In the genomic region with DNA sequence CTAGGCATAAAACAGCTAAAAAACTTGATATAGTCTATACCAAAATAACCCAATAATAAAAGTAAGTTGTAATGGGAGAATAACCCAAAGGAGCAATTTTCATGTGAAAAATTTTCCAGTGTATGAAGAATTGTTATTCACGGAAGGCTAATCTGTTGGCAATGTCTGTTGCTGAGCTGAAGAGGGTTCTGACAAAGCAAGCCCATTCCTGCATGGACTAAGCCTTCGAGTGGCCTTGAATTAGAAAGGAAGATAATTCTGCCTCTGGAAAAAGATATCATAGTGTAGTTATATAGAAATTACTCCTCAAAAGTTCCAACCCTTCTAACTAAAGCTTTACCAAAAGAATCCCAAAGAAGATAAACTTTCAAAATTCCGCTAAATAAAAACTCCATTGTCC, we compare ENCODE assay signal across 15 cellular contexts.
A peak's percentile ranks its signal among the peaks of the same experiment; 100 is the strongest.
DNase-seq lines count a peak whose midpoint lies in the region; ATAC-seq, FAIRE-seq and TF ChIP-seq lines count a peak whose summit lies in the region.
"Had no signal": no experiment of that assay in that cellular context is flagged by ENCODE, and none has a peak within 500 bp of the region (broad histone marks: within the 10 kb centered on the region; RNA-seq: fewer than 3 reads in every experiment).

No MANE protein-coding gene starts in this region.

- POLR2A ChIA-PET in GM12878 (lab: Charles Lee), result no interaction called here

- RAD21 ChIA-PET in GM12878 (lab: Charles Lee; ENCODE audit: unreplicated experiment), result no interaction called here

- H3K9me3 ChIP-seq in GM12878 (replicated peaks; ENCODE audit: control insufficient read depth, insufficient read depth, low read length), result no peaks in the 10 kb centered on the region
- no peaks in the 10 kb centered on the region for H3K9me3 ChIP-seq in mesenchymal stem cell (ENCODE audit: control insufficient read depth, low read length)
- H3K9me3 ChIP-seq in aorta (ENCODE audit: control insufficient read depth, low read length), result no peaks in the 10 kb centered on the region
- H3K9me3 ChIP-seq: gastroesophageal sphincter had no signal

- no peak overlapping the region for H3K14ac ChIP-seq in mesenchymal stem cell (ENCODE audit: low read length in 2 of 2)

- 98% methylated on average over 3 of the region's 3 CpGs for WGBS in GM12878 (ENCODE audit: insufficient coverage, insufficient replicate concordance, low lambda C conversion rate, missing lambda C conversion rate)
- WGBS in mesenchymal stem cell, result 77% methylated on average over 2 of the region's 3 CpGs
- 7% methylated on average over 3 of the region's 3 CpGs for WGBS in aorta, 2 donors

- H3K23ac ChIP-seq in mesenchymal stem cell (ENCODE audit: low read length in 2 of 2), result no peak overlapping the region

- no peaks in the 10 kb centered on the region for H3K27me3 Mint-ChIP-seq in stimulated activated naive CD8-positive, alpha-beta T cell treated with anti-CD3 and anti-CD28 coated beads, Interleukin-15, Interleukin-2, amounts not matched to agents 100 ng/mL and 50 ng/mL, for 24 hours
- H3K27me3 Mint-ChIP-seq: activated naive CD4-positive, alpha-beta T cell treated with anti-CD3 and anti-CD28 coated beads, Interleukin-2, amount 10 ng/mL, durations not matched to agents 7 days and 5 days had no signal

- H3K79me1 ChIP-seq in mesenchymal stem cell (replicated peaks; ENCODE audit: low read length, poor library complexity, severe bottlenecking), result no peaks in the 10 kb centered on the region

- TF ChIP-seq POLR2A in GM12878 (IDR thresholded peaks at IDR 0.05; ENCODE audit: low read depth, low read length), result no peak

- no TSS peak for BruUV-seq in GM12878 (replicated peaks; lab: Mats Ljungman, UMichigan)

- intact Hi-C loops in GM12878 (cut with micrococcal nuclease; ENCODE audit: unreplicated experiment), result no loop called here
- intact Hi-C loops in aorta (cut with DNase I), result loop anchor here in 1 of 2 donors (10.0 kb wide), 1 partner anchor 61 kb away; no protein-coding TSS in a partner anchor

- no peak for TF ChIP-seq EP300 in GM12878 (IDR thresholded peaks at IDR 0.05; ENCODE audit: borderline replicate concordance in 1 of 2, control insufficient read depth in 1 of 2, low read depth in 2 of 2, low read length in 2 of 2)

- H3K4me1 Mint-ChIP-seq in stimulated activated naive CD8-positive, alpha-beta T cell treated with anti-CD3 and anti-CD28 coated beads, Interleukin-15, Interleukin-2, amounts not matched to agents 100 ng/mL and 50 ng/mL, for 24 hours (ENCODE audit: low read depth), result peaks cover 33% of the 10 kb centered on the region
- H3K4me1 Mint-ChIP-seq: stimulated activated effector memory CD8-positive, alpha-beta T cell treated with anti-CD3 and anti-CD28 coated beads, Interleukin-12 subunit alpha, Interleukin-12 subunit beta, amount 100 ng/mL, for 72 hours had no signal

- no peak overlapping the region for H3K4me3 ChIP-seq in GM12878
- no peak overlapping the region for H3K4me3 ChIP-seq in mesenchymal stem cell (ENCODE audit: insufficient read depth in 1 of 2, low read depth in 1 of 2, low read length in 2 of 2)
- H3K4me3 ChIP-seq in aorta (ENCODE audit: low read length in 2 of 2), result no peak overlapping the region

- peak overlapping the region; percentile 30 for H3K4me3 Mint-ChIP-seq in stimulated activated naive CD8-positive, alpha-beta T cell treated with anti-CD3 and anti-CD28 coated beads, Interleukin-15, Interleukin-2, amounts not matched to agents 100 ng/mL and 50 ng/mL, for 24 hours
- H3K4me3 Mint-ChIP-seq: stimulated activated effector memory CD8-positive, alpha-beta T cell treated with anti-CD3 and anti-CD28 coated beads, Interleukin-12 subunit alpha, Interleukin-12 subunit beta, amount 100 ng/mL, for 72 hours had no signal

- ATAC-seq in stimulated activated naive CD8-positive, alpha-beta T cell treated with anti-CD3 and anti-CD28 coated beads, Interleukin-15, Interleukin-2, amounts not matched to agents 100 U/mL and 50 U/mL, for 24 hours, result no peak
- ATAC-seq in GM12878 (no peak), aorta (ENCODE audit: low FRiP score) (no peak), HG03139 (IDR thresholded peaks at IDR 0.05; ENCODE audit: unreplicated experiment) (no peak)
- ATAC-seq: stimulated activated effector memory CD8-positive, alpha-beta T cell treated with anti-CD3 and anti-CD28 coated beads, Interleukin-12 subunit alpha, Interleukin-12 subunit beta, amount 100 ng/mL, for 72 hours had no signal

- no peak overlapping the region for H2BK120ac ChIP-seq in mesenchymal stem cell (ENCODE audit: low read depth, low read length)

- H3K4ac ChIP-seq in mesenchymal stem cell (ENCODE audit: low read depth in 1 of 2, low read length in 2 of 2), result no peak overlapping the region

- no peak overlapping the region for H2AFZ ChIP-seq in GM12878 (ENCODE audit: control insufficient read depth, low read depth, low read length)
- no peak overlapping the region for H2AFZ ChIP-seq in mesenchymal stem cell (ENCODE audit: low read depth, low read length)

- no peak for FAIRE-seq in GM12878 (lab: Jason Lieb, UNC)
- FAIRE-seq: GM12891, H1 had no signal

- no peaks in the 10 kb centered on the region for H3K9me3 Mint-ChIP-seq in stimulated activated naive CD8-positive, alpha-beta T cell treated with anti-CD3 and anti-CD28 coated beads, Interleukin-15, Interleukin-2, amounts not matched to agents 100 ng/mL and 50 ng/mL, for 24 hours
- H3K9me3 Mint-ChIP-seq: activated naive CD4-positive, alpha-beta T cell treated with anti-CD3 and anti-CD28 coated beads, Interleukin-2, amount 10 ng/mL, durations not matched to agents 7 days and 5 days; stimulated activated effector memory CD8-positive, alpha-beta T cell treated with anti-CD3 and anti-CD28 coated beads, Interleukin-12 subunit alpha, Interleukin-12 subunit beta, amount 100 ng/mL, for 72 hours had no signal

- H2BK15ac ChIP-seq in mesenchymal stem cell (ENCODE audit: low read depth, poor library complexity, severe bottlenecking), result no peak overlapping the region

- H3K27me3 ChIP-seq in GM12878 (replicated peaks in 1 of 2; ENCODE audit: control insufficient read depth in 2 of 2, insufficient read depth in 2 of 2, low read length in 1 of 2) (no peaks in the 10 kb centered on the region), mesenchymal stem cell (ENCODE audit: control insufficient read depth in 1 of 2, insufficient read depth in 1 of 2, low read length in 2 of 2) (no peaks in the 10 kb centered on the region), aorta (ENCODE audit: control insufficient read depth in 1 of 2, insufficient read depth in 2 of 2, low read length in 1 of 2) (no peaks in the 10 kb centered on the region)
- H3K27me3 ChIP-seq: gastroesophageal sphincter had no signal

- no peaks in the 10 kb centered on the region for H4K20me1 ChIP-seq in GM12878 (ENCODE audit: control insufficient read depth, insufficient read depth)

- no peak overlapping the region for H2AK5ac ChIP-seq in mesenchymal stem cell (ENCODE audit: low read length, severe bottlenecking)

- H4K91ac ChIP-seq in mesenchymal stem cell (ENCODE audit: low read length), result no peak overlapping the region

- no peak for DNase-seq in stimulated activated naive CD8-positive, alpha-beta T cell treated with anti-CD3 and anti-CD28 coated beads, Interleukin-15, Interleukin-2, amounts not matched to agents 100 U/mL and 50 U/mL, for 24 hours
- DNase-seq in GM12878 (ENCODE audit: low read depth, low spot score) (no peak), mesenchymal stem cell (peak; percentile 3), aorta (no peak), LoVo (ENCODE audit: low spot score) (no peak), NCI-H748 (lab: John Stamatoyannopoulos, UW; ENCODE audit: unreplicated experiment) (no peak)
- DNase-seq: activated naive CD4-positive, alpha-beta T cell treated with anti-CD3 and anti-CD28 coated beads, Interleukin-2, amount 10 ng/mL, durations not matched to agents 7 days and 5 days; DMS79; left cardiac atrium had no signal

- no peaks in the 10 kb centered on the region for H3K79me2 ChIP-seq in GM12878 (ENCODE audit: control insufficient read depth, insufficient read depth, low read length)

- no peaks in the 10 kb centered on the region for H3K36me3 ChIP-seq in GM12878 (ENCODE audit: control insufficient read depth in 2 of 2, insufficient read depth in 2 of 2, low read length in 1 of 2)
- H3K36me3 ChIP-seq in mesenchymal stem cell (ENCODE audit: control insufficient read depth in 1 of 2, insufficient read depth in 2 of 2, low read depth in 1 of 2, low read length in 2 of 2), result no peaks in the 10 kb centered on the region
- H3K36me3 ChIP-seq in aorta (ENCODE audit: control insufficient read depth in 1 of 2, insufficient read depth in 2 of 2, low read length in 1 of 2), result no peaks in the 10 kb centered on the region
- H3K36me3 ChIP-seq: gastroesophageal sphincter had no signal

- peak overlapping the region; percentile 87 for H2BK5ac ChIP-seq in mesenchymal stem cell (ENCODE audit: low read depth, low read length, poor library complexity, severe bottlenecking)

- no peak overlapping the region for H3K18ac ChIP-seq in mesenchymal stem cell (ENCODE audit: low read depth in 1 of 2, low read length in 2 of 2)

- in situ Hi-C loops in GM12878 (cut with MboI), result no loop called here

- TF ChIP-seq RAD21 in GM12878 (IDR thresholded peaks at IDR 0.05; ENCODE audit: insufficient read depth, low read depth, low read length), result no peak

- no peak for TF ChIP-seq CTCF in GM12878 (IDR thresholded peaks at IDR 0.05 in 2 of 3, conservative IDR thresholded peaks at IDR 0.05 in 1 of 3; ENCODE audit: control insufficient read depth in 2 of 3, extremely low read depth in 1 of 3, insufficient read depth in 1 of 3, low read depth in 3 of 3, low read length in 3 of 3)

- H3K27ac Mint-ChIP-seq in stimulated activated naive CD8-positive, alpha-beta T cell treated with anti-CD3 and anti-CD28 coated beads, Interleukin-15, Interleukin-2, amounts not matched to agents 100 ng/mL and 50 ng/mL, for 24 hours, result no peak overlapping the region
- H3K27ac Mint-ChIP-seq: activated naive CD4-positive, alpha-beta T cell treated with anti-CD3 and anti-CD28 coated beads, Interleukin-2, amount 10 ng/mL, durations not matched to agents 7 days and 5 days; stimulated activated effector memory CD8-positive, alpha-beta T cell treated with anti-CD3 and anti-CD28 coated beads, Interleukin-12 subunit alpha, Interleukin-12 subunit beta, amount 100 ng/mL, for 72 hours had no signal

- H2BK12ac ChIP-seq in mesenchymal stem cell (ENCODE audit: low read length in 2 of 2), result no peak overlapping the region

- H3K36me3 Mint-ChIP-seq in stimulated activated naive CD8-positive, alpha-beta T cell treated with anti-CD3 and anti-CD28 coated beads, Interleukin-15, Interleukin-2, amounts not matched to agents 100 ng/mL and 50 ng/mL, for 24 hours (ENCODE audit: low read depth), result no peaks in the 10 kb centered on the region
- H3K36me3 Mint-ChIP-seq: activated naive CD4-positive, alpha-beta T cell treated with anti-CD3 and anti-CD28 coated beads, Interleukin-2, amount 10 ng/mL, durations not matched to agents 7 days and 5 days; stimulated activated effector memory CD8-positive, alpha-beta T cell treated with anti-CD3 and anti-CD28 coated beads, Interleukin-12 subunit alpha, Interleukin-12 subunit beta, amount 100 ng/mL, for 72 hours had no signal

- SMC1A ChIA-PET in GM12878 (lab: Charles Lee; ENCODE audit: uncharacterized antibody, unreplicated experiment), result interaction anchor here (0.8 to 1.0 kb wide), 2 partner anchors 36 to 191 kb away, joined by 3 read pairs; no protein-coding TSS in a partner anchor

- no peak overlapping the region for H3K27ac ChIP-seq in GM12878 (ENCODE audit: control insufficient read depth, insufficient read depth)
- peak overlapping the region; percentile 76 for H3K27ac ChIP-seq in mesenchymal stem cell (ENCODE audit: low read length, poor library complexity, severe bottlenecking)
- H3K27ac ChIP-seq in aorta (ENCODE audit: low read depth in 1 of 2, low read length in 2 of 2), result peak overlapping the region; percentile 76 to 88

- peaks cover 10% of the 10 kb centered on the region; the same call in 1 of the 2 replicates for H3K4me1 ChIP-seq in GM12878 (ENCODE audit: control insufficient read depth, insufficient read depth, low read length)
- H3K4me1 ChIP-seq in mesenchymal stem cell (ENCODE audit: control insufficient read depth, insufficient read depth, low read depth, low read length), result peaks cover 1% of the 10 kb centered on the region
- peaks cover 0 to 5% of the 10 kb centered on the region in 2 donors for H3K4me1 ChIP-seq in aorta (ENCODE audit: control insufficient read depth in 1 of 2, insufficient read depth in 2 of 2, low read length in 2 of 2)

- CTCF ChIA-PET in GM12878 (lab: Yijun Ruan, JAX), result interaction anchor here (0.9 to 1.5 kb wide), 2 partner anchors 11 to 30 kb away, joined by 4 to 5 read pairs; no protein-coding TSS in a partner anchor

- H3K9ac ChIP-seq in GM12878 (ENCODE audit: control insufficient read depth, insufficient read depth, low read length) (no peak overlapping the region), mesenchymal stem cell (ENCODE audit: low read length) (peak overlapping the region; percentile 76)

- 0 out of 2 replicates have a peak overlapping the region, but pooled peaks have one; percentile 14 for H3K4me2 ChIP-seq in GM12878 (ENCODE audit: control insufficient read depth, insufficient read depth)
- H3K4me2 ChIP-seq in mesenchymal stem cell (ENCODE audit: low read length, poor library complexity, severe bottlenecking), result no peak overlapping the region

- H4K8ac ChIP-seq in mesenchymal stem cell (ENCODE audit: low read length), result no peak overlapping the region
